In the genomic region with DNA sequence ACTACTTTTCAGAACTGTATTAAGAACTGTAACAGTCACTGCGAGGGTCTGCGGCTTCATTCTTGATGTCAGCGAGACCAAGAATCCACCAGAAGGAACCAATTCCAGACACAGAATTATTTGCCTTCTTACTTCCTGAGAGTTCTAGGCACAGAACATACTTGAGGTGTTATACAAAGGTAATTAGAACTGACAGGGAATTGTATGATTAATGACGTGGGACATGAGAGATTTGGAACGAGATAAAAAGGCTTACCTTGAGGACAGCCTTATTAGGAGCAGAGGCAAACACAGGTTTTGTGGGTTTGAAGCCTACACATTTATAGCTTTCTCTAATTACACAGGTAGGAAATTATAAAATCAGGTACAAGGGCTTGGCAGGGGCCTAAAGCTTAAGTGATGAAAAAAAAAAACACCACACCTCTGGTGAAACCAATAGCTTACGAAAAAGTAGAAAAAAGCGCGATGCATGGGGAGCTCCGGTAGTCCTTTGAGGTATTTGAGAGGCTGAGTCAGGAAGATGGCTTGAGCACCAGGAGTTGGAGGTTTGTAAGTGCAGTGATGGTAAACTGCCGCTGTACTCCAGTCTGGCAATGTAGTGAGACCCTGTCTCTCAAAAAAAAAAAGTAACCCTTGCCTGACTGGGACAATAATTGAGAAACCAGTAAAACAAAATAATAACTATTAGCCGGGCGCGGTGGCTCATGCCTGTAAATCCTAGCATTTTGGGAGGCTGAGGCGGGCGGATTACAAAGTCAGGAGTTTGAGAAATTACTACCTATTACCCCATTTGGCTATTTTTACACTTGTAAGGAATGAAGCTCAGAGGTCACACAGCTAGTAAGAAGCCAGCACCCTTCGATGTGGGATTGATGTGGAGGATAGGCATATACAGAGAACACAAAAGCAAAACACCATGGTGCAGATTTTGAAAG, we compare ENCODE assay signal across 8 cellular contexts. TPM values are rescaled to one million over a fixed set of nuclear protein-coding genes. Genes with fewer than 3 reads are reported as not detected.
DNase-seq lines count a peak whose midpoint lies in the region; ATAC-seq lines count a peak whose summit lies in the region.

No MANE protein-coding gene starts in this region.

- H3K36me3 Mint-ChIP-seq in activated T-helper 1 cell treated with anti-CD3 and anti-CD28 coated beads, Interleukin-12 subunit alpha, Interleukin-12 subunit beta, Interleukin-2, Interleukin-4 antibody, amounts not matched to agents 30 ng/mL and 10 ng/mL and 1 ng/mL, durations not matched to agents 14 hours and 24 hours and 36 hours (ENCODE audit: low read depth): peaks cover 16% of the 10 kb centered on the region

- intact Hi-C loops in activated T-helper 1 cell treated with anti-CD3 and anti-CD28 coated beads, Interleukin-12 subunit alpha, Interleukin-12 subunit beta, Interleukin-2, Interleukin-4 antibody, amounts not matched to agents 30 ng/mL and 10 ng/mL and 1 ng/mL, durations not matched to agents 14 hours and 24 hours and 36 hours (cut with micrococcal nuclease): loop anchor here (2.0 to 5.0 kb wide), 5 partner anchors 129 to 319 kb away; partner anchors contain the start of genes PNMA1, PTGR2 and ZNF410

- H3K27me3 ChIP-seq in iPS-15b (ENCODE audit: control insufficient read depth, insufficient read depth, low read length) (peaks cover 2% of the 10 kb centered on the region), HAP-1 (ENCODE audit: low read depth) (no peaks in the 10 kb centered on the region)

- no peaks in the 10 kb centered on the region for H3K9me3 Mint-ChIP-seq in activated T-helper 1 cell treated with anti-CD3 and anti-CD28 coated beads, Interleukin-12 subunit alpha, Interleukin-12 subunit beta, Interleukin-2, Interleukin-4 antibody, amounts not matched to agents 30 ng/mL and 10 ng/mL and 1 ng/mL, durations not matched to agents 14 hours and 24 hours and 36 hours

- in situ Hi-C loops in ACHN (cut with HindIII; ENCODE audit: low pct_ligation_motif_present, low pct_unique_long_range_greater_than_20kb, low sequenced_read_pairs): no loop called here
- in situ Hi-C loops in HAP-1 (cut with MboI; ENCODE audit: low sequenced_read_pairs): no loop called here

- H3K27ac Mint-ChIP-seq in activated T-helper 1 cell treated with anti-CD3 and anti-CD28 coated beads, Interleukin-12 subunit alpha, Interleukin-12 subunit beta, Interleukin-2, Interleukin-4 antibody, amounts not matched to agents 30 ng/mL and 10 ng/mL and 1 ng/mL, durations not matched to agents 14 hours and 24 hours and 36 hours: peak overlapping the region; percentile 97

- H3K4me1 Mint-ChIP-seq in activated T-helper 1 cell treated with anti-CD3 and anti-CD28 coated beads, Interleukin-12 subunit alpha, Interleukin-12 subunit beta, Interleukin-2, Interleukin-4 antibody, amounts not matched to agents 30 ng/mL and 10 ng/mL and 1 ng/mL, durations not matched to agents 14 hours and 24 hours and 36 hours (ENCODE audit: low read depth): peaks cover 39% of the 10 kb centered on the region

- H3K4me3 Mint-ChIP-seq in activated T-helper 1 cell treated with anti-CD3 and anti-CD28 coated beads, Interleukin-12 subunit alpha, Interleukin-12 subunit beta, Interleukin-2, Interleukin-4 antibody, amounts not matched to agents 30 ng/mL and 10 ng/mL and 1 ng/mL, durations not matched to agents 14 hours and 24 hours and 36 hours: peak overlapping the region; percentile 92

- DNase-seq in ACHN (peak; percentile 41), HCEC 1CT (peak; percentile 44), HAP-1 (ENCODE audit: low spot score in 2 of 2) (no peak), CD1c-positive myeloid dendritic cell (ENCODE audit: extremely low spot score) (no peak)
- DNase-seq in activated T-helper 1 cell treated with anti-CD3 and anti-CD28 coated beads, Interleukin-12 subunit alpha, Interleukin-12 subunit beta, Interleukin-2, Interleukin-4 antibody, amounts not matched to agents 30 ng/mL and 10 ng/mL and 1 ng/mL, durations not matched to agents 14 hours and 24 hours and 36 hours (ENCODE audit: low spot score): no peak
- DNase-seq in stimulated activated naive CD4-positive, alpha-beta T cell treated with Interleukin-2 at 50 U/mL for 16 hours (lab: John Stamatoyannopoulos, UW): peak; percentile 19

- H3K9ac ChIP-seq in iPS-15b (ENCODE audit: low read depth, low read length): no peak overlapping the region

- H3K36me3 ChIP-seq in iPS-15b (ENCODE audit: control insufficient read depth, insufficient read depth, low read length): no peaks in the 10 kb centered on the region
- no peaks in the 10 kb centered on the region for H3K36me3 ChIP-seq in HAP-1 (replicated peaks)

- no peak for ATAC-seq in GM21515 (IDR thresholded peaks at IDR 0.05; ENCODE audit: unreplicated experiment)

- H3K4me3 ChIP-seq in iPS-15b (ENCODE audit: low read depth, low read length): peak overlapping the region; percentile 69
- no peak overlapping the region for H3K4me3 ChIP-seq in HAP-1

- H3K9me3 ChIP-seq in iPS-15b (ENCODE audit: control insufficient read depth, insufficient read depth, low read length): no peaks in the 10 kb centered on the region
- no peaks in the 10 kb centered on the region for H3K9me3 ChIP-seq in HAP-1

- H3K27me3 Mint-ChIP-seq in activated T-helper 1 cell treated with anti-CD3 and anti-CD28 coated beads, Interleukin-12 subunit alpha, Interleukin-12 subunit beta, Interleukin-2, Interleukin-4 antibody, amounts not matched to agents 30 ng/mL and 10 ng/mL and 1 ng/mL, durations not matched to agents 14 hours and 24 hours and 36 hours (ENCODE audit: insufficient read depth): no peaks in the 10 kb centered on the region

- H3K4me1 ChIP-seq in iPS-15b (ENCODE audit: control insufficient read depth, insufficient read depth, low read length) (no peaks in the 10 kb centered on the region), HAP-1 (no peaks in the 10 kb centered on the region)

RNA-seq across cellular contexts. Expression of gene ACOT2, which starts 0.8 kb away (rescaled TPM):
- total RNA-seq in activated T-helper 1 cell treated with anti-CD3 and anti-CD28 coated beads, Interleukin-12 subunit alpha, Interleukin-12 subunit beta, Interleukin-2, Interleukin-4 antibody, amounts not matched to agents 30 ng/mL and 10 ng/mL and 1 ng/mL, durations not matched to agents 14 hours and 24 hours and 36 hours: 5.5 and 5.9 TPM in 2 replicates

RNA-seq across cellular contexts. Expression of gene HEATR4, which starts 9.5 kb away (rescaled TPM):
- 0.08 TPM in 1 of 2 replicates, not detected in the other for total RNA-seq in activated T-helper 1 cell treated with anti-CD3 and anti-CD28 coated beads, Interleukin-12 subunit alpha, Interleukin-12 subunit beta, Interleukin-2, Interleukin-4 antibody, amounts not matched to agents 30 ng/mL and 10 ng/mL and 1 ng/mL, durations not matched to agents 14 hours and 24 hours and 36 hours

RNA-seq across cellular contexts. Expression of gene ACOT4, which starts 23.5 kb away (rescaled TPM):
- 1.1 and 1.9 TPM in 2 replicates for total RNA-seq in activated T-helper 1 cell treated with anti-CD3 and anti-CD28 coated beads, Interleukin-12 subunit alpha, Interleukin-12 subunit beta, Interleukin-2, Interleukin-4 antibody, amounts not matched to agents 30 ng/mL and 10 ng/mL and 1 ng/mL, durations not matched to agents 14 hours and 24 hours and 36 hours

RNA-seq across cellular contexts. Expression of gene ACOT1, which starts 31.3 kb away (rescaled TPM):
- total RNA-seq in activated T-helper 1 cell treated with anti-CD3 and anti-CD28 coated beads, Interleukin-12 subunit alpha, Interleukin-12 subunit beta, Interleukin-2, Interleukin-4 antibody, amounts not matched to agents 30 ng/mL and 10 ng/mL and 1 ng/mL, durations not matched to agents 14 hours and 24 hours and 36 hours: 1.6 and 1.8 TPM in 2 replicates

RNA-seq across cellular contexts. Expression of gene ACOT6, which starts 44.1 kb away (rescaled TPM):
- total RNA-seq in activated T-helper 1 cell treated with anti-CD3 and anti-CD28 coated beads, Interleukin-12 subunit alpha, Interleukin-12 subunit beta, Interleukin-2, Interleukin-4 antibody, amounts not matched to agents 30 ng/mL and 10 ng/mL and 1 ng/mL, durations not matched to agents 14 hours and 24 hours and 36 hours: not detected in 2 replicates

Comparison
In these comparisons a context has a peak if more than half of its experiments do, and no peak if none do; other contexts are left out.
1. DNase-seq: peak in ACHN (single experiment), HCEC 1CT (single experiment) and stimulated activated naive CD4-positive, alpha-beta T cell treated with Interleukin-2 at 50 U/mL for 16 hours (single experiment); none in activated T-helper 1 cell treated with anti-CD3 and anti-CD28 coated beads, Interleukin-12 subunit alpha, Interleukin-12 subunit beta, Interleukin-2, Interleukin-4 antibody, amounts not matched to agents 30 ng/mL and 10 ng/mL and 1 ng/mL, durations not matched to agents 14 hours and 24 hours and 36 hours (single experiment), HAP-1 (0 of 2) and CD1c-positive myeloid dendritic cell (single experiment).